25 cellular contexts compared by ENCODE assay signal in genomic region chr21:43926196-43926595, GRCh38.
"Had no signal": no experiment of that assay in that cellular context is flagged by ENCODE, and none has a peak within 500 bp of the region (broad histone marks: within the 10 kb centered on the region; RNA-seq: fewer than 3 reads in every experiment).

No MANE protein-coding gene starts in this region.

- H3K9me3 Mint-ChIP-seq: activated naive CD4-positive, alpha-beta T cell treated with anti-CD3 and anti-CD28 coated beads, Interleukin-2, amount 10 ng/mL, durations not matched to agents 7 days and 5 days; dendritic cell treated with granulocyte-macrophage colony-stimulating factor and Interleukin-4, amounts not matched to agents 40 ng/mL and 50 ng/mL, for 4 days; naive thymus-derived CD8-positive, alpha-beta T cell; T-cell had no signal

- DNase-seq: activated CD8-positive, alpha-beta memory T cell treated with anti-CD3 and anti-CD28 coated beads for 24 hours; activated CD8-positive, alpha-beta memory T cell treated with anti-CD3 and anti-CD28 coated beads, Interleukin-2, amount 50 U/mL, for 48 hours; activated effector memory CD4-positive, alpha-beta T cell treated with Interleukin-2 at 50 U/mL for 16 hours; activated naive CD4-positive, alpha-beta T cell treated with anti-CD3 and anti-CD28 coated beads, Interleukin-2, amount 10 ng/mL, durations not matched to agents 7 days and 5 days; activated T-cell treated with anti-CD3 and anti-CD28 coated beads, Interleukin-2, amount 50 U/mL, for 48 hours; cerebellar nuclear complex; effector CD8-positive, alpha-beta T cell; foreskin fibroblast; mesendoderm; naive thymus-derived CD8-positive, alpha-beta T cell; stimulated activated CD4-positive, alpha-beta T cell treated with anti-CD3 and anti-CD28 coated beads, Interleukin-12 subunit alpha, Interleukin-12 subunit beta, amount 100 ng/mL, for 4 hours; stimulated activated CD4-positive, alpha-beta T cell treated with anti-CD3 and anti-CD28 coated beads, Interleukin-1b, Interleukin-23, amount 100 ng/mL, for 48 hours; stimulated activated CD8-positive, alpha-beta memory T cell treated with anti-CD3 and anti-CD28 coated beads, Interleukin-4, amount 100 ng/mL, for 48 hours; stimulated activated naive CD4-positive, alpha-beta T cell; T-cell had no signal

- H3K36me3 ChIP-seq: breast epithelium, neutrophil had no signal

- H3K4me3 ChIP-seq: breast epithelium had no signal

- FAIRE-seq: astrocyte, endothelial cell of umbilical vein, keratinocyte, urothelium cell line had no signal

- H3K27ac Mint-ChIP-seq: activated naive CD4-positive, alpha-beta T cell treated with anti-CD3 and anti-CD28 coated beads, Interleukin-2, amount 10 ng/mL, durations not matched to agents 7 days and 5 days; dendritic cell treated with granulocyte-macrophage colony-stimulating factor and Interleukin-4, amounts not matched to agents 40 ng/mL and 50 ng/mL, for 4 days; T-cell had no signal

- ATAC-seq: activated CD4-positive, CD25-positive, alpha-beta regulatory T cell treated with anti-CD3 and anti-CD28 coated beads, Interleukin-2, amount 50 U/mL, for 24 hours; naive thymus-derived CD8-positive, alpha-beta T cell; SK-N-SH treated with all-trans-retinoic acid at 6 μM for 48 hours; T-cell had no signal

- H3K9me3 ChIP-seq: breast epithelium, neutrophil had no signal

- H3K9ac ChIP-seq: parathyroid adenoma had no signal

- H2AFZ ChIP-seq: parathyroid adenoma had no signal

- H3K27me3 Mint-ChIP-seq: activated naive CD4-positive, alpha-beta T cell treated with anti-CD3 and anti-CD28 coated beads, Interleukin-2, amount 10 ng/mL, durations not matched to agents 7 days and 5 days; dendritic cell treated with granulocyte-macrophage colony-stimulating factor and Interleukin-4, amounts not matched to agents 40 ng/mL and 50 ng/mL, for 4 days; naive thymus-derived CD8-positive, alpha-beta T cell; T-cell had no signal

- H3K27ac ChIP-seq: neutrophil, parathyroid adenoma had no signal

- H3K27me3 ChIP-seq: breast epithelium, neutrophil had no signal

- H3K4me3 Mint-ChIP-seq: activated naive CD4-positive, alpha-beta T cell treated with anti-CD3 and anti-CD28 coated beads, Interleukin-2, amount 10 ng/mL, durations not matched to agents 7 days and 5 days; dendritic cell treated with granulocyte-macrophage colony-stimulating factor and Interleukin-4, amounts not matched to agents 40 ng/mL and 50 ng/mL, for 4 days; naive thymus-derived CD8-positive, alpha-beta T cell; T-cell had no signal
